Comparison of ENCODE assay signal across 8 cellular contexts in genomic region chrX:76427560-76428242, GRCh38. TPM values are rescaled to one million over a fixed set of nuclear protein-coding genes. Genes with fewer than 3 reads are reported as not detected.
DNase-seq lines count a peak whose midpoint lies in the region; ATAC-seq, FAIRE-seq and TF ChIP-seq lines count a peak whose summit lies in the region.

TSS of gene MAGEE1 (plus strand) at chrX:76427710. CDS start at chrX:76427931, 221 bp downstream.

- H3K27ac ChIP-seq in A549 (peak within 1 kb of the TSS; percentile 61 to 85), endodermal cell (ENCODE audit: low read depth, low read length) (no peak within 1 kb of the TSS)

- no peaks in the 10 kb centered on the region for H3K4me1 ChIP-seq in A549
- H3K4me1 ChIP-seq in endodermal cell (ENCODE audit: control insufficient read depth, insufficient read depth, low read length): no peaks in the 10 kb centered on the region

- H3K36me3 ChIP-seq in endodermal cell (ENCODE audit: control insufficient read depth, insufficient read depth, low read length): no peaks in the 10 kb centered on the region

- no peaks in the 10 kb centered on the region for H3K27me3 Mint-ChIP-seq in endodermal cell (ENCODE audit: insufficient read depth)
- peaks cover 7% of the 10 kb centered on the region for H3K27me3 Mint-ChIP-seq in mesothelial cell of epicardium (ENCODE audit: low read depth)

- FAIRE-seq in A549 (lab: Jason Lieb, UNC): no peak

- H3K4me3 Mint-ChIP-seq in endodermal cell (peak within 1 kb of the TSS; percentile 76), mesothelial cell of epicardium (peak within 1 kb of the TSS; percentile 84)

- H3K4me1 Mint-ChIP-seq in endodermal cell (no peaks in the 10 kb centered on the region), mesothelial cell of epicardium (no peaks in the 10 kb centered on the region)

- 0% methylated on average over 3 of the region's 42 CpGs for WGBS in A549 (ENCODE audit: missing lambda C conversion rate)
- 0% methylated on average over 42 of the region's 42 CpGs; no CpG with 5 or more reads in 1 of the 2 experiments for WGBS in endodermal cell (ENCODE audit: insufficient coverage in 1 of 2, insufficient read length in 1 of 2), 2 experiments

- no peak for TF ChIP-seq RAD21 in A549 (conservative IDR thresholded peaks at IDR 0.05 in 1 of 2, IDR thresholded peaks at IDR 0.05 in 1 of 2)

- POLR2A ChIA-PET in A549 (lab: Yijun Ruan, JAX): no interaction called here

- TF ChIP-seq POLR2A in A549 (IDR thresholded peaks at IDR 0.05; ENCODE audit: low read length): peak; percentile 56

- TF ChIP-seq CTCF in A549 (IDR thresholded peaks at IDR 0.05) (no peak), endodermal cell (conservative IDR thresholded peaks at IDR 0.05) (no peak), mesothelial cell of epicardium (IDR thresholded peaks at IDR 0.05; ENCODE audit: unreplicated experiment) (no peak)

- H3K36me3 Mint-ChIP-seq in endodermal cell (ENCODE audit: low read depth) (no peaks in the 10 kb centered on the region), mesothelial cell of epicardium (no peaks in the 10 kb centered on the region)

- CTCF ChIA-PET in A549 (lab: Yijun Ruan, JAX): interaction anchor here (1.2 kb wide), 1 partner anchor 27 kb away, joined by 3 read pairs; no protein-coding TSS in a partner anchor

- peak; percentile 96 to 98 for ATAC-seq in A549
- peak; percentile 78 for ATAC-seq in GM18870 (IDR thresholded peaks at IDR 0.05; ENCODE audit: unreplicated experiment)
- ATAC-seq in HG03108 (IDR thresholded peaks at IDR 0.05; ENCODE audit: unreplicated experiment): peak; percentile 85

- TF ChIP-seq EP300 in A549 (IDR thresholded peaks at IDR 0.05): no peak

- peak; percentile 50 to 67 for DNase-seq in A549 (ENCODE audit: low read depth in 1 of 2, low spot score in 1 of 2)
- peak; percentile 52 for DNase-seq in NCI-H460 (ENCODE audit: extremely low read depth, low read depth)
- peak; percentile 36 for DNase-seq in activated CD8-positive, alpha-beta memory T cell treated with anti-CD3 and anti-CD28 coated beads, Interleukin-2, amount 50 U/mL, for 1 hour (ENCODE audit: extremely low read depth)
- peak; percentile 93 for DNase-seq in endodermal cell
- peak; percentile 37 to 70 for DNase-seq in mesothelial cell of epicardium (ENCODE audit: low spot score in 2 of 2, unreplicated experiment in 2 of 2)
- peak; percentile 47 to 67 for DNase-seq in stimulated activated CD8-positive, alpha-beta memory T cell treated with anti-CD3 and anti-CD28 coated beads, Interleukin-15, amount 100 ng/mL, for 4 hours (ENCODE audit: low read depth in 2 of 2)

- H3K9me3 ChIP-seq in A549 (no peaks in the 10 kb centered on the region), endodermal cell (ENCODE audit: control insufficient read depth, low read length) (no peaks in the 10 kb centered on the region)

- peak within 1 kb of the TSS; percentile 91 for H3K4me2 ChIP-seq in A549

- H3K27ac Mint-ChIP-seq in endodermal cell (no peak within 1 kb of the TSS), mesothelial cell of epicardium (peak within 1 kb of the TSS; percentile 82)

- H3K9me3 Mint-ChIP-seq in endodermal cell: peaks cover 28% of the 10 kb centered on the region
- H3K9me3 Mint-ChIP-seq in mesothelial cell of epicardium: peaks cover 18% of the 10 kb centered on the region

- H3K4me3 ChIP-seq in A549 (peak within 1 kb of the TSS; percentile 75), endodermal cell (ENCODE audit: low read length) (peak within 1 kb of the TSS; percentile 77)

- H3K9ac ChIP-seq in endodermal cell (ENCODE audit: extremely low read depth, low read length, poor library complexity, severe bottlenecking): peak within 1 kb of the TSS; percentile 44

- no peaks in the 10 kb centered on the region for H3K27me3 ChIP-seq in endodermal cell (ENCODE audit: control insufficient read depth, insufficient read depth, low read length, poor library complexity, severe bottlenecking)

TF ChIP-seq in A549, 52 proteins besides CTCF, POLR2A, EP300 and RAD21:
- no peak for TF ChIP-seq MAFK (IDR thresholded peaks at IDR 0.05; ENCODE audit: partially characterized antibody)
- TF ChIP-seq E2F6 (IDR thresholded peaks at IDR 0.05; ENCODE audit: borderline replicate concordance, low read depth): 0 out of 2 replicates have a peak, but pooled peaks have one; percentile 11
- peak; percentile 42; the same call in 1 of the 2 replicates for TF ChIP-seq MAX (IDR thresholded peaks at IDR 0.05)
- 0 out of 2 replicates have a peak, but pooled peaks have one; percentile 23 for TF ChIP-seq PHF8 (IDR thresholded peaks at IDR 0.05; ENCODE audit: borderline replicate concordance, low read depth)
- TF ChIP-seq EHF (CRISPR knock-in tag; IDR thresholded peaks at IDR 0.05): no peak
- no peak for TF ChIP-seq ZC3H11A (IDR thresholded peaks at IDR 0.05)

RNA-seq across cellular contexts. Expression of gene MAGEE1, which starts in this region (rescaled TPM):
- polyA plus RNA-seq in A549 (2011; rRNA removed) (0.87 and 1.8 TPM in 2 replicates), A549 (2017; fragmentation: RNase III; extraction: RNeasy Plus Mini Kit Qiagen cat#74134 plus additional on column Dnase treatment) (4.7 to 5.7 TPM (median 5.4 TPM) in 3 replicates)
- 1.3 and 2.0 TPM in 2 replicates for polyA plus RNA-seq in A549 (2012; cell fraction: cytosol; rRNA removed)
- polyA plus RNA-seq in A549 (2012; cell fraction: nucleus; rRNA removed): 5.5 and 8.4 TPM in 2 replicates
- 0.66 and 0.83 TPM in 2 replicates for polyA minus RNA-seq in A549 (2011; rRNA and poly(A)+ RNA removed)
- total RNA-seq in NCI-H460 (2014; rRNA removed; shearing (Covaris generic)): 1.4 and 1.9 TPM in 2 replicates
- 2.8 and 4.2 TPM in 2 replicates for polyA plus RNA-seq in NCI-H460 (2014; cell fraction: nucleus; rRNA removed)
- total RNA-seq in endodermal cell (1 to 10 TPM; 7.1 to 9.6 TPM), mesothelial cell of epicardium (7.0 to 7.9 TPM (median 7.8 TPM) in 3 replicates)
- 8.7 TPM for polyA plus RNA-seq in endodermal cell (2013, experiment 1 of 2)
- polyA plus RNA-seq in endodermal cell (2013, experiment 2 of 2): 7.6 TPM

Comparison
In these comparisons a context has a peak if more than half of its experiments do, and no peak if none do; other contexts are left out.
1. DNase-seq: peak in every context shown above with its lines; median percentile 93 in endodermal cell; 58 in A549; 57 in stimulated activated CD8-positive, alpha-beta memory T cell treated with anti-CD3 and anti-CD28 coated beads, Interleukin-15, amount 100 ng/mL, for 4 hours; 54 in mesothelial cell of epicardium; 52 in NCI-H460; 36 in activated CD8-positive, alpha-beta memory T cell treated with anti-CD3 and anti-CD28 coated beads, Interleukin-2, amount 50 U/mL, for 1 hour.